In the genomic region with DNA sequence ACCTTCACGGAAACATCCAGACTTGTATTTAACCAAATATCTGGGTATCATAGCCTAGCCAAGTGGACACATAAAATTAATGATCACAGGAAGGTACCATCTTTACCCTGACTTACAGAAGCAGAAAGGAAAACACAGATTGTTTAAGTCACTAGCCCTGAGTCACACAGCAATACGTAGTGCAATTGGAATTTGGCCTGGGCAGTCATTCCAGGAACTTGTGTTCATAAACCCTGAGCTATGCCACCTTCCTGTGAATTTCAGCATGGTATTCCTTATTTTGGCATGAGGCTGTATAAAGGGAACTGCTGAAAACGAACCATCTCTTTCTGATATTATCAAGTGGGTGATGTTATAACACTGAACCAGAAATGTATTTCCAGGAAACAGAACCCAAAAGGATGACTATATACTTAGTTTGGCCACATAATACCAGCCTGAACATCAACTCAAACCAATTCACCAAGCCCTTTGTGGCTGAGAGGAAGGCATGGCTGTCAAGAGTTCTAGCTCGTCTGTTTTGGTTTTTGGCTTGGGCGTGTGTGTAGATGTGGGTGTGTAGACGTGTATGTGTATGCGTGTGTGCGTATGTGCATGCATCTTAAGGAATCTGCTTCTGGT, we compare ENCODE assay signal across 12 cellular contexts.
A peak's percentile ranks its signal among the peaks of the same experiment; 100 is the strongest.
DNase-seq lines count a peak whose midpoint lies in the region; ATAC-seq, FAIRE-seq and TF ChIP-seq lines count a peak whose summit lies in the region.
"Had no signal": no experiment of that assay in that cellular context is flagged by ENCODE, and none has a peak within 500 bp of the region (broad histone marks: within the 10 kb centered on the region; RNA-seq: fewer than 3 reads in every experiment).

No MANE protein-coding gene starts in this region.

- no peak overlapping the region for H3K4me3 Mint-ChIP-seq in activated T-cell treated with anti-CD3 and anti-CD28 coated beads, Interleukin-2, amount 50 U/mL, for 72 hours
- H3K4me3 Mint-ChIP-seq: neural progenitor cell had no signal

- peaks cover 22% of the 10 kb centered on the region for H3K4me1 ChIP-seq in body of pancreas
- H3K4me1 ChIP-seq: neural progenitor cell had no signal

- H3K36me3 ChIP-seq in body of pancreas (replicated peaks in 1 of 2; ENCODE audit: insufficient read depth in 1 of 2, low read depth in 2 of 2): no peaks in the 10 kb centered on the region
- H3K36me3 ChIP-seq: neural progenitor cell had no signal

- H3K36me3 Mint-ChIP-seq in activated T-cell treated with anti-CD3 and anti-CD28 coated beads, Interleukin-2, amount 50 U/mL, for 72 hours (ENCODE audit: insufficient read depth in 2 of 2): peaks cover 3 to 9% of the 10 kb centered on the region in 2 donors
- H3K36me3 Mint-ChIP-seq: neural progenitor cell had no signal

- peak in 1 of 2 donors; percentile 8 for DNase-seq in activated T-cell treated with anti-CD3 and anti-CD28 coated beads, Interleukin-2, amount 50 U/mL, for 72 hours
- DNase-seq in activated T-cell treated with anti-CD3 and anti-CD28 coated beads for 4 hours: no peak
- peak in 3 of 4 donors; percentile 36 to 55 (median 47) for DNase-seq in body of pancreas
- peak; percentile 90 for DNase-seq in kidney glomerular epithelial cell (lab: John Stamatoyannopoulos, UW)
- peak; percentile 73 for DNase-seq in urothelium cell line (ENCODE audit: low spot score)
- no peak for DNase-seq in cortex of kidney (lab: John Stamatoyannopoulos, UW)
- no peak for DNase-seq in NCI-H2029 treated with DMSO at 0.1 percent for 48 hours (lab: John Stamatoyannopoulos, UW)
- DNase-seq: activated CD8-positive, alpha-beta memory T cell treated with anti-CD3 and anti-CD28 coated beads, Interleukin-2, amount 50 U/mL, for 4 hours; cerebellar nuclear complex had no signal

- TF ChIP-seq CTCF in body of pancreas (IDR thresholded peaks at IDR 0.05): no peak

- peak overlapping the region; percentile 32 to 58 (median 42) for H3K27ac ChIP-seq in body of pancreas
- H3K27ac ChIP-seq: neural progenitor cell had no signal

- intact Hi-C loops in body of pancreas (cut with DNase I): no loop called here

- H3K9me3 ChIP-seq in body of pancreas: no peaks in the 10 kb centered on the region

- 72 to 78% methylated on average over 8 of the region's 8 CpGs for WGBS in body of pancreas, 2 donors

- peaks cover 35% of the 10 kb centered on the region for H3K4me1 Mint-ChIP-seq in activated T-cell treated with anti-CD3 and anti-CD28 coated beads, Interleukin-2, amount 50 U/mL, for 72 hours (ENCODE audit: low read depth)

- FAIRE-seq in urothelium cell line (lab: Jason Lieb, UNC): no peak
- FAIRE-seq: K562 had no signal

- TF ChIP-seq POLR2A in body of pancreas (IDR thresholded peaks at IDR 0.05): no peak

- peak; percentile 76 to 84 for ATAC-seq in activated T-cell treated with anti-CD3 and anti-CD28 coated beads, Interleukin-2, amount 50 U/mL, for 72 hours (replicated peaks in 1 of 2)
- ATAC-seq in body of pancreas (peak; percentile 74), GM21390 (IDR thresholded peaks at IDR 0.05; ENCODE audit: unreplicated experiment) (no peak)
- ATAC-seq: K562 had no signal

- H3K9me3 Mint-ChIP-seq in activated T-cell treated with anti-CD3 and anti-CD28 coated beads, Interleukin-2, amount 50 U/mL, for 72 hours: peaks cover 3 to 8% of the 10 kb centered on the region in 2 donors
- H3K9me3 Mint-ChIP-seq: neural progenitor cell had no signal

- H3K27me3 Mint-ChIP-seq in activated T-cell treated with anti-CD3 and anti-CD28 coated beads, Interleukin-2, amount 50 U/mL, for 72 hours (ENCODE audit: low read depth): peaks cover 11% of the 10 kb centered on the region

- no peak overlapping the region for H3K27ac Mint-ChIP-seq in activated T-cell treated with anti-CD3 and anti-CD28 coated beads, Interleukin-2, amount 50 U/mL, for 72 hours

- H3K4me3 ChIP-seq in body of pancreas: no peak overlapping the region
- H3K4me3 ChIP-seq: K562, neural progenitor cell had no signal

- H3K27me3 ChIP-seq in body of pancreas: no peaks in the 10 kb centered on the region
- H3K27me3 ChIP-seq: neural progenitor cell had no signal

Comparison
In these comparisons a context has a peak if more than half of its experiments do, and no peak if none do; other contexts are left out.
1. DNase-seq: peak in body of pancreas (3 of 4), kidney glomerular epithelial cell (single experiment) and urothelium cell line (single experiment); none in activated T-cell treated with anti-CD3 and anti-CD28 coated beads for 4 hours (single experiment), cortex of kidney (single experiment) and NCI-H2029 treated with DMSO at 0.1 percent for 48 hours (single experiment).